28 cellular contexts compared by ENCODE assay signal in the genomic region with DNA sequence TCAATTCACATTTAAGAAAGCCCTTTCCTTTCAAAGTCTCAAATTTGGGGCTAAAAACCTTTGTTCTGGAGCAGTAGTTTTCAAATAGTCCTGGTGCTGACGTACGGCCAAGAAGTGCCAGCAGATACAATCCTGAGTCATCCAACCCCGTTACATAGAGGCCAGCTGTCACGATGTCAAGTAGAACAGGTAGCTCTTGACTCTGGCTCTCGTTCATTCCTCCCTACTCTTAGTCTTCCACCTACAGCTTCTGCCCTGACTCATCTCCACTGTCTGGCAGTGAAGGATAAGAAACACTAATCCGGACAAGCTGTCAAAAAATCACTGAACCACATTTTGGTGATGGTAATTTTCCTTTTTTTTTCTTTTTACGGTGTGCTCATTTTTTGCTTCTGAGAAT.
DNase-seq lines count a peak whose midpoint lies in the region; ATAC-seq, FAIRE-seq and TF ChIP-seq lines count a peak whose summit lies in the region.
"Had no signal": no experiment of that assay in that cellular context is flagged by ENCODE, and none has a peak within 500 bp of the region (broad histone marks: within the 10 kb centered on the region; RNA-seq: fewer than 3 reads in every experiment).

No MANE protein-coding gene starts in this region.

- H3K9me3 Mint-ChIP-seq in astrocyte (ENCODE audit: unreplicated experiment), result no peaks in the 10 kb centered on the region
- H3K9me3 Mint-ChIP-seq in activated T-helper 1 cell treated with anti-CD3 and anti-CD28 coated beads, Interleukin-12 subunit alpha, Interleukin-12 subunit beta, Interleukin-2, Interleukin-4 antibody, amounts not matched to agents 30 ng/mL and 10 ng/mL and 1 ng/mL, durations not matched to agents 14 hours and 24 hours and 36 hours, result no peaks in the 10 kb centered on the region
- H3K9me3 Mint-ChIP-seq: brain; CD8-positive, alpha-beta T cell; neural crest cell; stimulated activated naive CD8-positive, alpha-beta T cell treated with anti-CD3 and anti-CD28 coated beads, Interleukin-15, amount 100 ng/mL, for 72 hours had no signal

- no peaks in the 10 kb centered on the region for H3K79me2 ChIP-seq in astrocyte (ENCODE audit: insufficient read depth, low read length)

- H3K4me2 ChIP-seq in astrocyte (ENCODE audit: low read length), result peak overlapping the region; percentile 19
- H3K4me2 ChIP-seq: KMS-11 had no signal

- no peaks in the 10 kb centered on the region for H3K36me3 ChIP-seq in astrocyte (ENCODE audit: insufficient read depth, low read length)
- H3K36me3 ChIP-seq: gastroesophageal sphincter, SJCRH30, tibial nerve had no signal

- H3K4me3 Mint-ChIP-seq in astrocyte (ENCODE audit: unreplicated experiment), result no peak overlapping the region
- H3K4me3 Mint-ChIP-seq in activated T-helper 1 cell treated with anti-CD3 and anti-CD28 coated beads, Interleukin-12 subunit alpha, Interleukin-12 subunit beta, Interleukin-2, Interleukin-4 antibody, amounts not matched to agents 30 ng/mL and 10 ng/mL and 1 ng/mL, durations not matched to agents 14 hours and 24 hours and 36 hours, result no peak overlapping the region
- H3K4me3 Mint-ChIP-seq: activated CD8-positive, alpha-beta T cell treated with anti-CD3 and anti-CD28 coated beads, Interleukin-2, amount 10 ng/mL, durations not matched to agents 7 days and 5 days; brain; CD8-positive, alpha-beta T cell; neural crest cell; stimulated activated naive CD8-positive, alpha-beta T cell treated with anti-CD3 and anti-CD28 coated beads, Interleukin-15, amount 100 ng/mL, for 72 hours had no signal

- peaks cover 16% of the 10 kb centered on the region for H3K4me1 ChIP-seq in astrocyte (ENCODE audit: insufficient read depth, low read length)
- H3K4me1 ChIP-seq: gastroesophageal sphincter, SJCRH30, tibial nerve had no signal

- DNase-seq in LHCN-M2 (ENCODE audit: low read depth), result peak; percentile 28
- DNase-seq in astrocyte (ENCODE audit: low read depth), result peak; percentile 69
- DNase-seq in head of caudate nucleus, result peak in 25 of 42 donors; percentile 8 to 84 (median 44)
- DNase-seq in superior temporal gyrus (ENCODE audit: extremely low spot score), result peak; percentile 49
- no peak for DNase-seq in left colon
- DNase-seq in activated T-helper 1 cell treated with anti-CD3 and anti-CD28 coated beads, Interleukin-12 subunit alpha, Interleukin-12 subunit beta, Interleukin-2, Interleukin-4 antibody, amounts not matched to agents 30 ng/mL and 10 ng/mL and 1 ng/mL, durations not matched to agents 14 hours and 24 hours and 36 hours (ENCODE audit: low spot score), result no peak
- DNase-seq: activated CD4-positive, alpha-beta T cell treated with anti-CD3 and anti-CD28 coated beads for 1 hour; activated CD8-positive, alpha-beta T cell treated with anti-CD3 and anti-CD28 coated beads, Interleukin-2, amount 10 ng/mL, durations not matched to agents 7 days and 5 days; activated gamma-delta T cell treated with Interleukin-2 at 50 U/mL for 16 hours; CD8-positive, alpha-beta T cell; DMS 273 treated with DMSO at 0.1 percent for 48 hours; effector CD8-positive, alpha-beta T cell; NCI-H1048; NCI-H1694 treated with DMSO at 0.1 percent for 48 hours; NCI-H226; SJCRH30; stimulated activated CD4-positive, alpha-beta T cell treated with anti-CD3 and anti-CD28 coated beads, Interleukin-15, amount 100 ng/mL, for 24 hours; stimulated activated naive CD8-positive, alpha-beta T cell treated with anti-CD3 and anti-CD28 coated beads, Interleukin-15, amount 100 ng/mL, for 72 hours had no signal

- no peak for TF ChIP-seq CTCF in astrocyte (IDR thresholded peaks at IDR 0.05; ENCODE audit: insufficient read depth, low read depth, low read length)

- peaks cover 33% of the 10 kb centered on the region for H3K4me1 Mint-ChIP-seq in astrocyte (ENCODE audit: low read depth, unreplicated experiment)
- no peaks in the 10 kb centered on the region for H3K4me1 Mint-ChIP-seq in activated T-helper 1 cell treated with anti-CD3 and anti-CD28 coated beads, Interleukin-12 subunit alpha, Interleukin-12 subunit beta, Interleukin-2, Interleukin-4 antibody, amounts not matched to agents 30 ng/mL and 10 ng/mL and 1 ng/mL, durations not matched to agents 14 hours and 24 hours and 36 hours (ENCODE audit: low read depth)
- H3K4me1 Mint-ChIP-seq: stimulated activated naive CD8-positive, alpha-beta T cell treated with anti-CD3 and anti-CD28 coated beads, Interleukin-15, amount 100 ng/mL, for 72 hours had no signal

- H3K9ac ChIP-seq in astrocyte (ENCODE audit: low read length), result no peak overlapping the region
- H3K9ac ChIP-seq: KMS-11 had no signal

- no peak overlapping the region for H2AFZ ChIP-seq in astrocyte (ENCODE audit: low read depth, low read length)

- ATAC-seq in left colon, result no peak
- no peak for ATAC-seq in GM21529 (IDR thresholded peaks at IDR 0.05; ENCODE audit: unreplicated experiment)
- ATAC-seq in HG02981 (IDR thresholded peaks at IDR 0.05; ENCODE audit: unreplicated experiment), result no peak
- ATAC-seq: activated CD8-positive, alpha-beta T cell treated with anti-CD3 and anti-CD28 coated beads, Interleukin-2, amount 10 ng/mL, durations not matched to agents 7 days and 5 days; CD8-positive, alpha-beta T cell; gastroesophageal sphincter; sciatic nerve; stimulated activated naive CD8-positive, alpha-beta T cell treated with anti-CD3 and anti-CD28 coated beads, Interleukin-15, amount 100 ng/mL, for 72 hours had no signal

- FAIRE-seq in astrocyte (lab: Jason Lieb, UNC), result no peak
- FAIRE-seq: G401.6, islet of Langerhans had no signal

- H3K4me3 ChIP-seq in astrocyte (ENCODE audit: insufficient read depth, low read depth, low read length), result no peak overlapping the region
- H3K4me3 ChIP-seq: gastroesophageal sphincter, SJCRH30, tibial nerve had no signal

- intact Hi-C loops in head of caudate nucleus (cut with DNase I), result no loop called here
- intact Hi-C loops in left colon (cut with DNase I, micrococcal nuclease), result no loop called here
- intact Hi-C loops in activated T-helper 1 cell treated with anti-CD3 and anti-CD28 coated beads, Interleukin-12 subunit alpha, Interleukin-12 subunit beta, Interleukin-2, Interleukin-4 antibody, amounts not matched to agents 30 ng/mL and 10 ng/mL and 1 ng/mL, durations not matched to agents 14 hours and 24 hours and 36 hours (cut with micrococcal nuclease), result no loop called here

- no peaks in the 10 kb centered on the region for H3K27me3 Mint-ChIP-seq in astrocyte (ENCODE audit: low read depth, unreplicated experiment)
- H3K27me3 Mint-ChIP-seq in activated T-helper 1 cell treated with anti-CD3 and anti-CD28 coated beads, Interleukin-12 subunit alpha, Interleukin-12 subunit beta, Interleukin-2, Interleukin-4 antibody, amounts not matched to agents 30 ng/mL and 10 ng/mL and 1 ng/mL, durations not matched to agents 14 hours and 24 hours and 36 hours (ENCODE audit: insufficient read depth), result no peaks in the 10 kb centered on the region
- H3K27me3 Mint-ChIP-seq: brain; stimulated activated naive CD8-positive, alpha-beta T cell treated with anti-CD3 and anti-CD28 coated beads, Interleukin-15, amount 100 ng/mL, for 72 hours had no signal

- no peak overlapping the region for H3K27ac ChIP-seq in astrocyte (ENCODE audit: low read depth, low read length)
- H3K27ac ChIP-seq: gastroesophageal sphincter, KMS-11, SJCRH30, tibial nerve had no signal

- H3K27ac Mint-ChIP-seq in astrocyte (ENCODE audit: unreplicated experiment), result peak overlapping the region; percentile 88
- no peak overlapping the region for H3K27ac Mint-ChIP-seq in activated T-helper 1 cell treated with anti-CD3 and anti-CD28 coated beads, Interleukin-12 subunit alpha, Interleukin-12 subunit beta, Interleukin-2, Interleukin-4 antibody, amounts not matched to agents 30 ng/mL and 10 ng/mL and 1 ng/mL, durations not matched to agents 14 hours and 24 hours and 36 hours
- H3K27ac Mint-ChIP-seq: activated CD8-positive, alpha-beta T cell treated with anti-CD3 and anti-CD28 coated beads, Interleukin-2, amount 10 ng/mL, durations not matched to agents 7 days and 5 days; CD8-positive, alpha-beta T cell; stimulated activated naive CD8-positive, alpha-beta T cell treated with anti-CD3 and anti-CD28 coated beads, Interleukin-15, amount 100 ng/mL, for 72 hours had no signal

- H3K27me3 ChIP-seq in astrocyte (ENCODE audit: insufficient read depth, low read length), result no peaks in the 10 kb centered on the region
- H3K27me3 ChIP-seq: gastroesophageal sphincter, SJCRH30, tibial nerve had no signal

- H3K9me3 ChIP-seq in astrocyte (ENCODE audit: insufficient read depth, low read depth, low read length), result no peaks in the 10 kb centered on the region
- H3K9me3 ChIP-seq: gastroesophageal sphincter, SJCRH30, tibial nerve had no signal

- no peaks in the 10 kb centered on the region for H4K20me1 ChIP-seq in astrocyte (ENCODE audit: insufficient read depth, low read length)

- no peaks in the 10 kb centered on the region for H3K36me3 Mint-ChIP-seq in astrocyte (ENCODE audit: low read depth, unreplicated experiment)
- no peaks in the 10 kb centered on the region for H3K36me3 Mint-ChIP-seq in activated T-helper 1 cell treated with anti-CD3 and anti-CD28 coated beads, Interleukin-12 subunit alpha, Interleukin-12 subunit beta, Interleukin-2, Interleukin-4 antibody, amounts not matched to agents 30 ng/mL and 10 ng/mL and 1 ng/mL, durations not matched to agents 14 hours and 24 hours and 36 hours (ENCODE audit: low read depth)
- H3K36me3 Mint-ChIP-seq: brain; CD8-positive, alpha-beta T cell had no signal

Comparison
In these comparisons a context has a peak if more than half of its experiments do, and no peak if none do; other contexts are left out.
1. DNase-seq: peak in LHCN-M2 (single experiment), astrocyte (single experiment), head of caudate nucleus (25 of 42) and superior temporal gyrus (single experiment); none in left colon (0 of 2) and activated T-helper 1 cell treated with anti-CD3 and anti-CD28 coated beads, Interleukin-12 subunit alpha, Interleukin-12 subunit beta, Interleukin-2, Interleukin-4 antibody, amounts not matched to agents 30 ng/mL and 10 ng/mL and 1 ng/mL, durations not matched to agents 14 hours and 24 hours and 36 hours (single experiment).